In the genomic region with DNA sequence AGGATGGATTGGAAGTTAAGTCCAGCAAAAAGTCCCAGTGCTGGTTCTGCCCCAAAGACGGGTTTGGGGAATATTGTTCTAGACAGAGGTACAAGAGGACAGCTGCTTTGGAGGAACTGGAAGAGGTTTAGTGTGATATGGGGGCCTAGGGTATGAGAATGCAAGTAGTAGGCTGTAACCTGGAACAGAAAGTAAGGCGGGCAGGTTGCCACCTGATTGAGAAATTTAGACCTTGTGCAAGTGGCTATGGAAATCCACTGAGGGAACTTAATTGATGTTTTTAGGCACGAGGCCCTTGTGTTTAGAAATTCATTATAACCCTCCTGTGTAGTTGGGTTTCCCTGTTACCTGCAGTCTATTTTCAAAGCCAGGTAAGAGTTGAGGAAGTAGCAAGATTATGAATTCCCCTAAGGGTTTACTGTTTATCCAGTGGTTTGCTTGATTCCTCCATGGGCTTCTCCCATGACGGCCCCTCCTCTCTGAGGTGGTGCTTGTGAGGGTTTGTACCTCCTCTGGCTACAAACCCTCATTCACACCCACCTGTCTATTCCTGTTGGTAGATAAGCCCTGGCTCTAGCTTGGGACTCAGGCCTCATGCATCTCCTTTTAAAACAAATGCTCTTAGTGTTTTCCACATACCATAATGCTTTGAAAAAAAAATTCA, we compare ENCODE assay signal across 13 cellular contexts. TPM values are rescaled to one million over a fixed set of nuclear protein-coding genes. Genes with fewer than 3 reads are reported as not detected.
"Had no signal": no experiment of that assay in that cellular context is flagged by ENCODE, and none has a peak within 500 bp of the region (broad histone marks: within the 10 kb centered on the region; RNA-seq: fewer than 3 reads in every experiment).

No MANE protein-coding gene starts in this region.

- H3K27me3 ChIP-seq: adrenal gland had no signal

- ATAC-seq: activated T-cell treated with anti-CD3 and anti-CD28 coated beads, Interleukin-2, amount 50 U/mL, for 4 hours; natural killer cell treated with Interleukin-12 subunit alpha and Interleukin-12 subunit beta and Interleukin-15 and Interleukin-18, amount 100 ng/mL, for 72 hours; right cardiac atrium; stimulated activated naive CD8-positive, alpha-beta T cell treated with anti-CD3 and anti-CD28 coated beads, Interleukin-15, Interleukin-2, amounts not matched to agents 100 U/mL and 50 U/mL, for 24 hours had no signal

- FAIRE-seq: endothelial cell of umbilical vein, islet of Langerhans had no signal

- H3K4me3 ChIP-seq: adrenal gland had no signal

- H3K27ac ChIP-seq: adrenal gland, VCaP had no signal

- DNase-seq: activated CD4-positive, alpha-beta T cell treated with anti-CD3 and anti-CD28 coated beads for 1 hour; activated CD4-positive, alpha-beta T cell treated with anti-CD3 and anti-CD28 coated beads, Interleukin-2, amount 50 U/mL, for 48 hours; activated effector memory CD4-positive, alpha-beta T cell treated with anti-CD3 and anti-CD28 coated beads, Interleukin-2, amount 50 U/mL, for 16 hours; activated T-cell treated with anti-CD3 and anti-CD28 coated beads, Interleukin-2, amount 50 U/mL, for 4 hours; right cardiac atrium; stimulated activated naive CD8-positive, alpha-beta T cell treated with anti-CD3 and anti-CD28 coated beads, Interleukin-15, Interleukin-2, amounts not matched to agents 100 U/mL and 50 U/mL, for 24 hours; trophoblast cell had no signal

- H3K9me3 ChIP-seq: adrenal gland had no signal

- H3K36me3 ChIP-seq: adrenal gland had no signal

- H3K4me1 ChIP-seq: adrenal gland had no signal

RNA-seq across cellular contexts. Expression of a gene that starts 42.0 kb away (rescaled TPM):
- total RNA-seq: cardiac septum, endothelial cell of umbilical vein had no signal
- polyA plus RNA-seq: endothelial cell of umbilical vein had no signal
